Comparison of ENCODE assay signal across 8 cellular contexts in the genomic region with DNA sequence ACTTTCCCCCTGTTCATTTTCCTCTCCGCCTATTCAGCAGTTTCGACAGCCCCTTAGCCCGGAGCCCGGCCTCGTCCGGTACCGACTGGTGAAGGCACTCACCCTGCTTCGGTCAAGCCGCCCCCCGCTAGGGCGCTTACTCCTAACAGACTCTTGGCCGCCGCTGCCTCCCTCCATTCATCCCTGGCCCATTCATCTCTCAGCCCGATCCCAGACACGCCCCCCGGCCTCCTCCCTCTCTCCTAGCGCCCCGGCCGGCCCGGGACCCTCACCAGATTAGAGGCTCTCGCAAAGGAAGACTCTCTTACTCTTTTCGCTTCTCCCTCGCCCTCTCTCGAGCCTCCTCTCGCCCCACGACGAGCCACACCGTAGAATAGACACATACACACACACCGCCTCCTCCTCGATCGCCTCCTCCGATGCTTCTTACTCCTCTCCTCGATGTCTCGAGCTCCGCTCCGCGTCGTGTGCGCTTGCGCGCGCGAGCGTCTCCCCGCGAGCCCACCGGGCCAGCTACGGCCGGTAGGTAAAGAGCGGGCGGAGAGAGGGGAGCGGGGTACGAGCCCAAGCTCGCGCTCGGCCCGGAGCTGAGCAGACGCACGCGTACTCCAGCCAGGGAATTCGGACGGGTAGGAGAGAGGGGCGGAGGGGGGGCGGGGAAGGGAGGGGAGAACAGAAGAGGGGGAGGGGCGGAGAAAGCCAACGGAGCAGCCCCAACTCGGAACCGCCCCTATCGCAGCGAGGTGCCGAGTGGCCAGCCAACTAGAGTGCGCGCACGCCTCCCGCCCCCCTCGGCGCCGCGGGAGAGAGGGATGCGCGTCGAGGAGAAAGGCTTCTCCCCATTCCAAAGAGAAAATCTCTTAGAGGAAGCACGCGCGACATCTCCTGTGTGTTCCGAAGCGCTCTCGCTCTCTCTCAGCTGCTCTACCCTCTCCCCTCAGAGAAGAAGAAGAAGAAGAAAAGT.
DNase-seq lines count a peak whose midpoint lies in the region; ATAC-seq and TF ChIP-seq lines count a peak whose summit lies in the region.

Gene WNK3, minus strand, starts transcription at position 633 of the 964 bp plus-strand sequence.

- peak; percentile 6 for DNase-seq in GM10266 (ENCODE audit: extremely low spot score)
- peak; percentile 68 for DNase-seq in NCI-H446 treated with DMSO at 0.1 percent for 48 hours (lab: John Stamatoyannopoulos, UW)
- DNase-seq in activated CD8-positive, alpha-beta memory T cell treated with anti-CD3 and anti-CD28 coated beads, Interleukin-2, amount 50 U/mL, for 48 hours: peak; percentile 63
- DNase-seq in epidermal melanocyte (ENCODE audit: insufficient read length, low spot score): peak; percentile 32
- peak; percentile 74 for DNase-seq in medulla oblongata (ENCODE audit: extremely low spot score)
- peak; percentile 41 to 47 for DNase-seq in stimulated activated CD4-positive, alpha-beta T cell treated with anti-CD3 and anti-CD28 coated beads, Interleukin-4, amount 100 ng/mL, for 4 hours
- DNase-seq in 8988T: no peak

- ATAC-seq in HG03439 (IDR thresholded peaks at IDR 0.05; ENCODE audit: unreplicated experiment): no peak

- TF ChIP-seq CTCF in GM10266 (IDR thresholded peaks at IDR 0.05; ENCODE audit: control insufficient read depth, insufficient read depth, low read depth, missing control alignments): no peak
